1 cellular context compared by ENCODE assay signal in the genomic region with DNA sequence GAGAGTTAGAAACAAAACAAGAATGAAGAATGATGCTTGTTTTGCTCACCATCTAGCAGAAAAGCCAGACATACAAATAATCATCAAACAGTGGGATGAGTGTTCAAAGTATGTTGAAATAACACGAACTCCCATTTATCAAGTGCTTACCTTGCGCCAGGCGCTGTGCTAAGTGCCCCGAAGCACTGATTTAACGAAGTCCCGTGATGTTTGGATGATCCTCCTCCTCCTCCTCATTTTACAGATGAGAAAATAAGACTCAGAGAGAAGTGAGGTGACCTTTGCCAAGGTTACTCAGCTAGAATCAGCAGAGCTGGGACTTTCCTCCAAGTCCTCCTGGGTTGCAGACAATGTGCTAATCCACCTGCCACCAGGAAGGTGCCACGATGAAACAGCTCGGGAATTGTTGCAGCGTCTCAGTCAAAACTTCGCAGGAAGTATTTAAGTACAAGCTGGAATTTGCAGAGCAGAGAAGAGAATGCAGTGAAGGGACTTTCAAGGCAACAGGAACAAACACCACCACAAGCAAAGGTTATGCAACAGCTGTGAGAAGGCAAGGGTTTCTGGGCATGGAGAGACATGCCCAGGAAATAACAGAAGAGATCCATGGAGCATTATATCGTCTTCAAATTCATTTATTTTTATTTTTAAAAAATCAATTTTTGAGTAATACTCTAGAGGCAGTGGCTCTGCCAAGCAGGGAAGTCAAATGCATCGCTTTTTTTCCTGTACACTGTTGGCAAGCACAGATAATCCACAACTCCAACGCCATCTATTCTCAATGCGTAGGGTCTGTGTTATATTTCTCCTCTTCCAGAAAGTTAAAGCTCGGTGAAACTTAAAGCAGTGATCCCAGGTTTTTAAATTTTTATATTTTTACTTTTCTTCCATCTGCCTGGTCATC.
TF ChIP-seq lines count a peak whose summit lies in the region.

No MANE protein-coding gene starts in this region.

TF ChIP-seq in HepG2, 621 proteins besides CTCF, POLR2A, EP300 and RAD21 (continued from another document and continues in another):
- TF ChIP-seq, protein P1, sequence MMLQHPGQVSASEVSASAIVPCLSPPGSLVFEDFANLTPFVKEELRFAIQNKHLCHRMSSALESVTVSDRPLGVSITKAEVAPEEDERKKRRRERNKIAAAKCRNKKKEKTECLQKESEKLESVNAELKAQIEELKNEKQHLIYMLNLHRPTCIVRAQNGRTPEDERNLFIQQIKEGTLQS (CRISPR knock-in tag; IDR thresholded peaks at IDR 0.05): no peak; the same call in 1 of the 2 replicates
- TF ChIP-seq IRF2 (CRISPR knock-in tag; IDR thresholded peaks at IDR 0.05): peak; percentile 83
- TF ChIP-seq, protein P2, sequence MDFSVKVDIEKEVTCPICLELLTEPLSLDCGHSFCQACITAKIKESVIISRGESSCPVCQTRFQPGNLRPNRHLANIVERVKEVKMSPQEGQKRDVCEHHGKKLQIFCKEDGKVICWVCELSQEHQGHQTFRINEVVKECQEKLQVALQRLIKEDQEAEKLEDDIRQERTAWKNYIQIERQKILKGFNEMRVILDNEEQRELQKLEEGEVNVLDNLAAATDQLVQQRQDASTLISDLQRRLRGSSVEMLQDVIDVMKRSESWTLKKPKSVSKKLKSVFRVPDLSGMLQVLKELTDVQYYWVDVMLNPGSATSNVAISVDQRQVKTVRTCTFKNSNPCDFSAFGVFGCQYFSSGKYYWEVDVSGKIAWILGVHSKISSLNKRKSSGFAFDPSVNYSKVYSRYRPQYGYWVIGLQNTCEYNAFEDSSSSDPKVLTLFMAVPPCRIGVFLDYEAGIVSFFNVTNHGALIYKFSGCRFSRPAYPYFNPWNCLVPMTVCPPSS (IDR thresholded peaks at IDR 0.05): no peak
- peak; percentile 67 for TF ChIP-seq ZNF263 (CRISPR knock-in tag; IDR thresholded peaks at IDR 0.05)
- TF ChIP-seq SMAD3 (CRISPR knock-in tag; IDR thresholded peaks at IDR 0.05): no peak; the same call in none of the 2 replicates
- no peak; the same call in 1 of the 2 replicates for TF ChIP-seq TMF1 (CRISPR knock-in tag; IDR thresholded peaks at IDR 0.05; ENCODE audit: low read depth)
- no peak for TF ChIP-seq ZNF598 (CRISPR knock-in tag; IDR thresholded peaks at IDR 0.05; ENCODE audit: borderline replicate concordance)
- TF ChIP-seq, protein P3, sequence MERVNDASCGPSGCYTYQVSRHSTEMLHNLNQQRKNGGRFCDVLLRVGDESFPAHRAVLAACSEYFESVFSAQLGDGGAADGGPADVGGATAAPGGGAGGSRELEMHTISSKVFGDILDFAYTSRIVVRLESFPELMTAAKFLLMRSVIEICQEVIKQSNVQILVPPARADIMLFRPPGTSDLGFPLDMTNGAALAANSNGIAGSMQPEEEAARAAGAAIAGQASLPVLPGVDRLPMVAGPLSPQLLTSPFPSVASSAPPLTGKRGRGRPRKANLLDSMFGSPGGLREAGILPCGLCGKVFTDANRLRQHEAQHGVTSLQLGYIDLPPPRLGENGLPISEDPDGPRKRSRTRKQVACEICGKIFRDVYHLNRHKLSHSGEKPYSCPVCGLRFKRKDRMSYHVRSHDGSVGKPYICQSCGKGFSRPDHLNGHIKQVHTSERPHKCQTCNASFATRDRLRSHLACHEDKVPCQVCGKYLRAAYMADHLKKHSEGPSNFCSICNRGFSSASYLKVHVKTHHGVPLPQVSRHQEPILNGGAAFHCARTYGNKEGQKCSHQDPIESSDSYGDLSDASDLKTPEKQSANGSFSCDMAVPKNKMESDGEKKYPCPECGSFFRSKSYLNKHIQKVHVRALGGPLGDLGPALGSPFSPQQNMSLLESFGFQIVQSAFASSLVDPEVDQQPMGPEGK (CRISPR knock-in tag; IDR thresholded peaks at IDR 0.05): peak; percentile 60; the same call in 1 of the 2 replicates
- TF ChIP-seq KLF16 (CRISPR knock-in tag; IDR thresholded peaks at IDR 0.05): peak in 1 of 2 experiments; percentile 84; a peak in 2 of 4 replicates
- TF ChIP-seq, protein P4, sequence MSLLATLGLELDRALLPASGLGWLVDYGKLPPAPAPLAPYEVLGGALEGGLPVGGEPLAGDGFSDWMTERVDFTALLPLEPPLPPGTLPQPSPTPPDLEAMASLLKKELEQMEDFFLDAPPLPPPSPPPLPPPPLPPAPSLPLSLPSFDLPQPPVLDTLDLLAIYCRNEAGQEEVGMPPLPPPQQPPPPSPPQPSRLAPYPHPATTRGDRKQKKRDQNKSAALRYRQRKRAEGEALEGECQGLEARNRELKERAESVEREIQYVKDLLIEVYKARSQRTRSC (CRISPR knock-in tag; IDR thresholded peaks at IDR 0.05; ENCODE audit: low read depth): no peak
- TF ChIP-seq GATAD2A (CRISPR knock-in tag; IDR thresholded peaks at IDR 0.05): peak; percentile 98
- TF ChIP-seq JUN (CRISPR knock-in tag; IDR thresholded peaks at IDR 0.05): peak; percentile 52; the same call in 1 of the 2 replicates
- TF ChIP-seq, protein P5, sequence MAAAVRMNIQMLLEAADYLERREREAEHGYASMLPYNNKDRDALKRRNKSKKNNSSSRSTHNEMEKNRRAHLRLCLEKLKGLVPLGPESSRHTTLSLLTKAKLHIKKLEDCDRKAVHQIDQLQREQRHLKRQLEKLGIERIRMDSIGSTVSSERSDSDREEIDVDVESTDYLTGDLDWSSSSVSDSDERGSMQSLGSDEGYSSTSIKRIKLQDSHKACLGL (CRISPR knock-in tag; IDR thresholded peaks at IDR 0.05): no peak
- TF ChIP-seq ZNF30 (CRISPR knock-in tag; IDR thresholded peaks at IDR 0.05): peak; percentile 82; the same call in 1 of the 2 replicates
- no peak for TF ChIP-seq TBX3 (IDR thresholded peaks at IDR 0.05; ENCODE audit: borderline replicate concordance)
- peak; percentile 77 for TF ChIP-seq ZSCAN21 (CRISPR knock-in tag; IDR thresholded peaks at IDR 0.05; ENCODE audit: borderline replicate concordance)
- TF ChIP-seq, protein P6, sequence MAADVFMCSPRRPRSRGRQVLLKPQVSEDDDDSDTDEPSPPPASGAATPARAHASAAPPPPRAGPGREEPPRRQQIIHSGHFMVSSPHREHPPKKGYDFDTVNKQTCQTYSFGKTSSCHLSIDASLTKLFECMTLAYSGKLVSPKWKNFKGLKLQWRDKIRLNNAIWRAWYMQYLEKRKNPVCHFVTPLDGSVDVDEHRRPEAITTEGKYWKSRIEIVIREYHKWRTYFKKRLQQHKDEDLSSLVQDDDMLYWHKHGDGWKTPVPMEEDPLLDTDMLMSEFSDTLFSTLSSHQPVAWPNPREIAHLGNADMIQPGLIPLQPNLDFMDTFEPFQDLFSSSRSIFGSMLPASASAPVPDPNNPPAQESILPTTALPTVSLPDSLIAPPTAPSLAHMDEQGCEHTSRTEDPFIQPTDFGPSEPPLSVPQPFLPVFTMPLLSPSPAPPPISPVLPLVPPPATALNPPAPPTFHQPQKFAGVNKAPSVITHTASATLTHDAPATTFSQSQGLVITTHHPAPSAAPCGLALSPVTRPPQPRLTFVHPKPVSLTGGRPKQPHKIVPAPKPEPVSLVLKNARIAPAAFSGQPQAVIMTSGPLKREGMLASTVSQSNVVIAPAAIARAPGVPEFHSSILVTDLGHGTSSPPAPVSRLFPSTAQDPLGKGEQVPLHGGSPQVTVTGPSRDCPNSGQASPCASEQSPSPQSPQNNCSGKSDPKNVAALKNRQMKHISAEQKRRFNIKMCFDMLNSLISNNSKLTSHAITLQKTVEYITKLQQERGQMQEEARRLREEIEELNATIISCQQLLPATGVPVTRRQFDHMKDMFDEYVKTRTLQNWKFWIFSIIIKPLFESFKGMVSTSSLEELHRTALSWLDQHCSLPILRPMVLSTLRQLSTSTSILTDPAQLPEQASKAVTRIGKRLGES (CRISPR knock-in tag; IDR thresholded peaks at IDR 0.05; ENCODE audit: borderline replicate concordance): no peak
- TF ChIP-seq ZSCAN9 (CRISPR knock-in tag; IDR thresholded peaks at IDR 0.05; ENCODE audit: borderline replicate concordance): peak; percentile 75; the same call in 1 of the 2 replicates
- TF ChIP-seq, protein P7, sequence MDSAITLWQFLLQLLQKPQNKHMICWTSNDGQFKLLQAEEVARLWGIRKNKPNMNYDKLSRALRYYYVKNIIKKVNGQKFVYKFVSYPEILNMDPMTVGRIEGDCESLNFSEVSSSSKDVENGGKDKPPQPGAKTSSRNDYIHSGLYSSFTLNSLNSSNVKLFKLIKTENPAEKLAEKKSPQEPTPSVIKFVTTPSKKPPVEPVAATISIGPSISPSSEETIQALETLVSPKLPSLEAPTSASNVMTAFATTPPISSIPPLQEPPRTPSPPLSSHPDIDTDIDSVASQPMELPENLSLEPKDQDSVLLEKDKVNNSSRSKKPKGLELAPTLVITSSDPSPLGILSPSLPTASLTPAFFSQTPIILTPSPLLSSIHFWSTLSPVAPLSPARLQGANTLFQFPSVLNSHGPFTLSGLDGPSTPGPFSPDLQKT (CRISPR knock-in tag; IDR thresholded peaks at IDR 0.05; ENCODE audit: borderline replicate concordance): no peak
- no peak for TF ChIP-seq NFATC3 (CRISPR knock-in tag; IDR thresholded peaks at IDR 0.05)
- no peak; the same call in 1 of the 2 replicates for TF ChIP-seq ZSCAN29 (CRISPR knock-in tag; conservative IDR thresholded peaks at IDR 0.05)
- no peak for TF ChIP-seq JUND (CRISPR knock-in tag; IDR thresholded peaks at IDR 0.05)
- TF ChIP-seq IKZF4 (CRISPR knock-in tag; IDR thresholded peaks at IDR 0.05; ENCODE audit: borderline replicate concordance, low read depth, not compliant biosample characterization): no peak
- no peak for TF ChIP-seq ZNF367 (CRISPR knock-in tag; IDR thresholded peaks at IDR 0.05; ENCODE audit: borderline replicate concordance)
- TF ChIP-seq SP140L (CRISPR knock-in tag; IDR thresholded peaks at IDR 0.05; ENCODE audit: borderline replicate concordance): no peak
- TF ChIP-seq, protein P8, sequence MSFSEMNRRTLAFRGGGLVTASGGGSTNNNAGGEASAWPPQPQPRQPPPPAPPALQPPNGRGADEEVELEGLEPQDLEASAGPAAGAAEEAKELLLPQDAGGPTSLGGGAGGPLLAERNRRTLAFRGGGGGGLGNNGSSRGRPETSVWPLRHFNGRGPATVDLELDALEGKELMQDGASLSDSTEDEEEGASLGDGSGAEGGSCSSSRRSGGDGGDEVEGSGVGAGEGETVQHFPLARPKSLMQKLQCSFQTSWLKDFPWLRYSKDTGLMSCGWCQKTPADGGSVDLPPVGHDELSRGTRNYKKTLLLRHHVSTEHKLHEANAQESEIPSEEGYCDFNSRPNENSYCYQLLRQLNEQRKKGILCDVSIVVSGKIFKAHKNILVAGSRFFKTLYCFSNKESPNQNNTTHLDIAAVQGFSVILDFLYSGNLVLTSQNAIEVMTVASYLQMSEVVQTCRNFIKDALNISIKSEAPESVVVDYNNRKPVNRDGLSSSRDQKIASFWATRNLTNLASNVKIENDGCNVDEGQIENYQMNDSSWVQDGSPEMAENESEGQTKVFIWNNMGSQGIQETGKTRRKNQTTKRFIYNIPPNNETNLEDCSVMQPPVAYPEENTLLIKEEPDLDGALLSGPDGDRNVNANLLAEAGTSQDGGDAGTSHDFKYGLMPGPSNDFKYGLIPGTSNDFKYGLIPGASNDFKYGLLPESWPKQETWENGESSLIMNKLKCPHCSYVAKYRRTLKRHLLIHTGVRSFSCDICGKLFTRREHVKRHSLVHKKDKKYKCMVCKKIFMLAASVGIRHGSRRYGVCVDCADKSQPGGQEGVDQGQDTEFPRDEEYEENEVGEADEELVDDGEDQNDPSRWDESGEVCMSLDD (CRISPR knock-in tag; IDR thresholded peaks at IDR 0.05; ENCODE audit: borderline replicate concordance): no peak
- TF ChIP-seq, protein P9, sequence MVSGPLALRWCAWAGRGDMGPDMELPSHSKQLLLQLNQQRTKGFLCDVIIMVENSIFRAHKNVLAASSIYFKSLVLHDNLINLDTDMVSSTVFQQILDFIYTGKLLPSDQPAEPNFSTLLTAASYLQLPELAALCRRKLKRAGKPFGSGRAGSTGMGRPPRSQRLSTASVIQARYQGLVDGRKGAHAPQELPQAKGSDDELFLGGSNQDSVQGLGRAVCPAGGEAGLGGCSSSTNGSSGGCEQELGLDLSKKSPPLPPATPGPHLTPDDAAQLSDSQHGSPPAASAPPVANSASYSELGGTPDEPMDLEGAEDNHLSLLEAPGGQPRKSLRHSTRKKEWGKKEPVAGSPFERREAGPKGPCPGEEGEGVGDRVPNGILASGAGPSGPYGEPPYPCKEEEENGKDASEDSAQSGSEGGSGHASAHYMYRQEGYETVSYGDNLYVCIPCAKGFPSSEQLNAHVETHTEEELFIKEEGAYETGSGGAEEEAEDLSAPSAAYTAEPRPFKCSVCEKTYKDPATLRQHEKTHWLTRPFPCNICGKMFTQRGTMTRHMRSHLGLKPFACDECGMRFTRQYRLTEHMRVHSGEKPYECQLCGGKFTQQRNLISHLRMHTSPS (CRISPR knock-in tag; IDR thresholded peaks at IDR 0.05; ENCODE audit: low read depth): peak; percentile 88
- TF ChIP-seq ZFP36 (IDR thresholded peaks at IDR 0.05; ENCODE audit: borderline replicate concordance, low read depth, low read length, partially characterized antibody): no peak
- no peak for TF ChIP-seq NONO (IDR thresholded peaks at IDR 0.05)
- peak; percentile 79 for TF ChIP-seq NONO (CRISPR knock-in tag; conservative IDR thresholded peaks at IDR 0.05)
- no peak for TF ChIP-seq ZNF572 (CRISPR knock-in tag; IDR thresholded peaks at IDR 0.05)
- no peak for TF ChIP-seq REL (CRISPR knock-in tag; conservative IDR thresholded peaks at IDR 0.05)
- TF ChIP-seq, protein P10, sequence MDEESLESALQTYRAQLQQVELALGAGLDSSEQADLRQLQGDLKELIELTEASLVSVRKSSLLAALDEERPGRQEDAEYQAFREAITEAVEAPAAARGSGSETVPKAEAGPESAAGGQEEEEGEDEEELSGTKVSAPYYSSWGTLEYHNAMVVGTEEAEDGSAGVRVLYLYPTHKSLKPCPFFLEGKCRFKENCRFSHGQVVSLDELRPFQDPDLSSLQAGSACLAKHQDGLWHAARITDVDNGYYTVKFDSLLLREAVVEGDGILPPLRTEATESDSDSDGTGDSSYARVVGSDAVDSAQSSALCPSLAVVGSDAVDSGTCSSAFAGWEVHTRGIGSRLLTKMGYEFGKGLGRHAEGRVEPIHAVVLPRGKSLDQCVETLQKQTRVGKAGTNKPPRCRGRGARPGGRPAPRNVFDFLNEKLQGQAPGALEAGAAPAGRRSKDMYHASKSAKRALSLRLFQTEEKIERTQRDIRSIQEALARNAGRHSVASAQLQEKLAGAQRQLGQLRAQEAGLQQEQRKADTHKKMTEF (CRISPR knock-in tag; IDR thresholded peaks at IDR 0.05): peak; percentile 82
- TF ChIP-seq SNAI1 (CRISPR knock-in tag; IDR thresholded peaks at IDR 0.05; ENCODE audit: borderline replicate concordance): peak; percentile 92; the same call in 1 of the 2 replicates
- TF ChIP-seq, protein P11, sequence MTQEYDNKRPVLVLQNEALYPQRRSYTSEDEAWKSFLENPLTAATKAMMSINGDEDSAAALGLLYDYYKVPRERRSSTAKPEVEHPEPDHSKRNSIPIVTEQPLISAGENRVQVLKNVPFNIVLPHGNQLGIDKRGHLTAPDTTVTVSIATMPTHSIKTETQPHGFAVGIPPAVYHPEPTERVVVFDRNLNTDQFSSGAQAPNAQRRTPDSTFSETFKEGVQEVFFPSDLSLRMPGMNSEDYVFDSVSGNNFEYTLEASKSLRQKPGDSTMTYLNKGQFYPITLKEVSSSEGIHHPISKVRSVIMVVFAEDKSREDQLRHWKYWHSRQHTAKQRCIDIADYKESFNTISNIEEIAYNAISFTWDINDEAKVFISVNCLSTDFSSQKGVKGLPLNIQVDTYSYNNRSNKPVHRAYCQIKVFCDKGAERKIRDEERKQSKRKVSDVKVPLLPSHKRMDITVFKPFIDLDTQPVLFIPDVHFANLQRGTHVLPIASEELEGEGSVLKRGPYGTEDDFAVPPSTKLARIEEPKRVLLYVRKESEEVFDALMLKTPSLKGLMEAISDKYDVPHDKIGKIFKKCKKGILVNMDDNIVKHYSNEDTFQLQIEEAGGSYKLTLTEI (CRISPR knock-in tag; conservative IDR thresholded peaks at IDR 0.05): no peak
- TF ChIP-seq ELF3 (CRISPR knock-in tag; IDR thresholded peaks at IDR 0.05): peak; percentile 96
- TF ChIP-seq NFKB2 (CRISPR knock-in tag; IDR thresholded peaks at IDR 0.05; ENCODE audit: borderline replicate concordance): no peak
- peak; percentile 60; the same call in 1 of the 2 replicates for TF ChIP-seq FOXC1 (CRISPR knock-in tag; IDR thresholded peaks at IDR 0.05; ENCODE audit: borderline replicate concordance)
- TF ChIP-seq ZNF253 (CRISPR knock-in tag; IDR thresholded peaks at IDR 0.05; ENCODE audit: borderline replicate concordance): no peak
- peak; percentile 94 for TF ChIP-seq PHF5A (CRISPR knock-in tag; IDR thresholded peaks at IDR 0.05; ENCODE audit: low read depth, unreplicated experiment)
